In genomic region chr13:52760078-52760477, GRCh38 we compare ENCODE assay signal across 17 cellular contexts. TPM values are rescaled to one million over a fixed set of nuclear protein-coding genes. Genes with fewer than 3 reads are reported as not detected.
"Had no signal": no experiment of that assay in that cellular context is flagged by ENCODE, and none has a peak within 500 bp of the region (broad histone marks: within the 10 kb centered on the region; RNA-seq: fewer than 3 reads in every experiment).

No MANE protein-coding gene starts in this region.

- H3K9ac ChIP-seq: parathyroid adenoma had no signal

- H3K36me3 ChIP-seq: adrenal gland, esophagus muscularis mucosa, right atrium auricular region, stomach, thoracic aorta had no signal

- H3K4me1 ChIP-seq: adrenal gland, esophagus muscularis mucosa, parathyroid adenoma, right atrium auricular region, stomach had no signal

- FAIRE-seq: colon, small intestine had no signal

- H2AFZ ChIP-seq: parathyroid adenoma had no signal

- H3K27ac ChIP-seq: adrenal gland, esophagus muscularis mucosa, parathyroid adenoma, right atrium auricular region, stomach, thoracic aorta had no signal

- DNase-seq: activated B cell treated with CpG ODN at 0.5 μM for 24 hours; activated naive CD4-positive, alpha-beta T cell treated with anti-CD3 and anti-CD28 coated beads, Interleukin-2, amount 50 U/mL, for 16 hours; adrenal gland; glutamatergic neuron; left colon; midbrain; small intestine; stomach had no signal

- H3K27me3 ChIP-seq: adrenal gland, right atrium auricular region had no signal

- H3K9me3 ChIP-seq: adrenal gland, esophagus muscularis mucosa, right atrium auricular region, stomach, thoracic aorta had no signal

- ATAC-seq: left colon had no signal

- H3K79me2 ChIP-seq: parathyroid adenoma had no signal

- H3K4me3 ChIP-seq: adrenal gland, esophagus muscularis mucosa, lung, right atrium auricular region, stomach, thoracic aorta had no signal

RNA-seq across cellular contexts. Expression of gene CNMD, which starts 20.5 kb away (rescaled TPM):
- total RNA-seq: activated B cell treated with CpG ODN at 0.5 μM for 24 hours, adrenal gland, cardiac septum, esophagus muscularis mucosa, fibroblast of villous mesenchyme, left colon, right atrium auricular region, stomach, thoracic aorta, ureter had no signal
- polyA plus RNA-seq: adrenal gland, stomach had no signal
